In the genomic region with DNA sequence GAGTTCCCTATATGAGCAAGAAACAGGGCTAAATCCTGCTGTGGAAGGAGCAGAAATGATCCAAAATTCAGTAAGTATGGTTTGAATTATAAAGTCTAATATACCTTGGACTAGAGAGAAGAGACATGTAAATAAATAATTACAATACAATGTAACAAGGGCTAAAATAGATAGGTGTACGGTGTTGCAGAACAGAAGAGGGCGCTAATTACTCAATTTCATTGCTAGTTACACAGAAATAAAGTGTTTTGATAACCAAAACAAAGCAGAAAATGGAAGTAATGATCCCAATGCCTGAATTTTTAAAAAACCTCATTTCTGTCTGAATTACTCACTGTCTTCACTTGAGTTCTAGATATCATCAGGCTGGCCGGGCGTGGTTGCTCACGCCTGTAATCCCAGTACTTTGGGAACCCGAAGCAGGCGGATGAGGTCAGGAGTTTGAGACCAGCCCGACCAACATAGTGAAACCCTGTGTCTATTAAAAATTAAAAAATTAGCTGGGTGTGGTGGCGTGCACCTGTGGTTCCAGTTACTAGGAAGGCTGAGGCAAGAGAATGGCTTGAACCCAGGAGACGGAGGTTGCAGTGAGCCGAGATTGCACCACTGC, we compare ENCODE assay signal across 8 cellular contexts. TPM values are rescaled to one million over a fixed set of nuclear protein-coding genes. Genes with fewer than 3 reads are reported as not detected.
A peak's percentile ranks its signal among the peaks of the same experiment; 100 is the strongest.
DNase-seq lines count a peak whose midpoint lies in the region; ATAC-seq and TF ChIP-seq lines count a peak whose summit lies in the region.
"Had no signal": no experiment of that assay in that cellular context is flagged by ENCODE, and none has a peak within 500 bp of the region (broad histone marks: within the 10 kb centered on the region; RNA-seq: fewer than 3 reads in every experiment).

No MANE protein-coding gene starts in this region.

- peak; percentile 78 for TF ChIP-seq CTCF in Panc1 (IDR thresholded peaks at IDR 0.05)
- peak; percentile 78 for TF ChIP-seq CTCF in foreskin keratinocyte (conservative IDR thresholded peaks at IDR 0.05)

- H3K27ac ChIP-seq in Panc1 (ENCODE audit: low read length): no peak overlapping the region
- no peak overlapping the region for H3K27ac ChIP-seq in foreskin keratinocyte

- intact Hi-C loops in Panc1 (cut with micrococcal nuclease; ENCODE audit: unreplicated experiment): loop anchor here (1.0 kb wide), 1 partner anchor 107 kb away; no protein-coding TSS in a partner anchor
- intact Hi-C loops in activated T-helper 1 cell treated with anti-CD3 and anti-CD28 coated beads, Interleukin-12 subunit alpha, Interleukin-12 subunit beta, Interleukin-2, Interleukin-4 antibody, amounts not matched to agents 30 ng/mL and 10 ng/mL and 1 ng/mL, durations not matched to agents 14 hours and 24 hours and 36 hours (cut with micrococcal nuclease): no loop called here

- in situ Hi-C loops in Panc1 (cut with HindIII; ENCODE audit: low pct_unique_long_range_greater_than_20kb, low sequenced_read_pairs): no loop called here

- H3K4me1 ChIP-seq in Panc1 (ENCODE audit: control insufficient read depth, insufficient read depth, low read length) (no peaks in the 10 kb centered on the region), foreskin keratinocyte (no peaks in the 10 kb centered on the region)

- BruUV-seq in Panc1 (replicated peaks; lab: Mats Ljungman, UMichigan): no TSS peak

- H3K9me3 Mint-ChIP-seq in activated T-helper 1 cell treated with anti-CD3 and anti-CD28 coated beads, Interleukin-12 subunit alpha, Interleukin-12 subunit beta, Interleukin-2, Interleukin-4 antibody, amounts not matched to agents 30 ng/mL and 10 ng/mL and 1 ng/mL, durations not matched to agents 14 hours and 24 hours and 36 hours: no peaks in the 10 kb centered on the region
- H3K9me3 Mint-ChIP-seq: naive thymus-derived CD8-positive, alpha-beta T cell had no signal

- no peaks in the 10 kb centered on the region for H3K36me3 ChIP-seq in Panc1 (ENCODE audit: control insufficient read depth, insufficient read depth, low read length)

- no peaks in the 10 kb centered on the region for H3K36me3 Mint-ChIP-seq in activated T-helper 1 cell treated with anti-CD3 and anti-CD28 coated beads, Interleukin-12 subunit alpha, Interleukin-12 subunit beta, Interleukin-2, Interleukin-4 antibody, amounts not matched to agents 30 ng/mL and 10 ng/mL and 1 ng/mL, durations not matched to agents 14 hours and 24 hours and 36 hours (ENCODE audit: low read depth)

- ATAC-seq in HG03442 (IDR thresholded peaks at IDR 0.05; ENCODE audit: unreplicated experiment) (peak; percentile 45), Panc1 (peak; percentile 81), foreskin keratinocyte (peak; percentile 69)
- ATAC-seq: naive thymus-derived CD8-positive, alpha-beta T cell had no signal

- H3K27me3 ChIP-seq in Panc1 (ENCODE audit: control insufficient read depth, insufficient read depth, low read length): peaks cover 2% of the 10 kb centered on the region; the same call in 1 of the 2 replicates
- H3K27me3 ChIP-seq in foreskin keratinocyte: peaks cover 9% of the 10 kb centered on the region

- no peak overlapping the region for H3K4me3 ChIP-seq in Panc1 (ENCODE audit: low read depth in 2 of 2, low read length in 2 of 2)

- H3K9me3 ChIP-seq in Panc1 (ENCODE audit: control insufficient read depth, insufficient read depth, low read depth, low read length): no peaks in the 10 kb centered on the region

- POLR2A ChIA-PET in Panc1 (lab: Charles Lee): no interaction called here

- H3K4me3 Mint-ChIP-seq in activated T-helper 1 cell treated with anti-CD3 and anti-CD28 coated beads, Interleukin-12 subunit alpha, Interleukin-12 subunit beta, Interleukin-2, Interleukin-4 antibody, amounts not matched to agents 30 ng/mL and 10 ng/mL and 1 ng/mL, durations not matched to agents 14 hours and 24 hours and 36 hours: no peak overlapping the region
- H3K4me3 Mint-ChIP-seq: naive thymus-derived CD8-positive, alpha-beta T cell had no signal

- H3K27me3 Mint-ChIP-seq in activated T-helper 1 cell treated with anti-CD3 and anti-CD28 coated beads, Interleukin-12 subunit alpha, Interleukin-12 subunit beta, Interleukin-2, Interleukin-4 antibody, amounts not matched to agents 30 ng/mL and 10 ng/mL and 1 ng/mL, durations not matched to agents 14 hours and 24 hours and 36 hours (ENCODE audit: insufficient read depth): peaks cover 9% of the 10 kb centered on the region

- CTCF ChIA-PET in Panc1 (lab: Charles Lee): no interaction called here

- peak; percentile 28 for DNase-seq in GDM1 (lab: John Stamatoyannopoulos, UW)
- DNase-seq in Panc1 (ENCODE audit: low read depth, low spot score): no peak
- peak in 1 of 2 donors; percentile 31 for DNase-seq in foreskin keratinocyte
- DNase-seq in medulla oblongata (ENCODE audit: extremely low spot score): no peak
- no peak for DNase-seq in activated T-helper 1 cell treated with anti-CD3 and anti-CD28 coated beads, Interleukin-12 subunit alpha, Interleukin-12 subunit beta, Interleukin-2, Interleukin-4 antibody, amounts not matched to agents 30 ng/mL and 10 ng/mL and 1 ng/mL, durations not matched to agents 14 hours and 24 hours and 36 hours (ENCODE audit: low spot score)
- no peak for DNase-seq in GM19240 (ENCODE audit: insufficient read length, low spot score)

- H3K4me1 Mint-ChIP-seq in activated T-helper 1 cell treated with anti-CD3 and anti-CD28 coated beads, Interleukin-12 subunit alpha, Interleukin-12 subunit beta, Interleukin-2, Interleukin-4 antibody, amounts not matched to agents 30 ng/mL and 10 ng/mL and 1 ng/mL, durations not matched to agents 14 hours and 24 hours and 36 hours (ENCODE audit: low read depth): no peaks in the 10 kb centered on the region
- H3K4me1 Mint-ChIP-seq: naive thymus-derived CD8-positive, alpha-beta T cell had no signal

- no peak overlapping the region for H3K27ac Mint-ChIP-seq in activated T-helper 1 cell treated with anti-CD3 and anti-CD28 coated beads, Interleukin-12 subunit alpha, Interleukin-12 subunit beta, Interleukin-2, Interleukin-4 antibody, amounts not matched to agents 30 ng/mL and 10 ng/mL and 1 ng/mL, durations not matched to agents 14 hours and 24 hours and 36 hours

RNA-seq across cellular contexts. Expression of gene PLCH1, which starts 8.3 kb away (rescaled TPM):
- 0.03 TPM for total RNA-seq in Panc1 (2021; ENCODE audit: unreplicated experiment)
- polyA plus RNA-seq in Panc1 (2012; ENCODE audit: insufficient read length): not detected
- 0.10 and 0.14 TPM in 2 replicates for total RNA-seq in foreskin keratinocyte
- 0.02 and 0.03 TPM in 2 replicates for polyA plus RNA-seq in foreskin keratinocyte
- total RNA-seq in activated T-helper 1 cell treated with anti-CD3 and anti-CD28 coated beads, Interleukin-12 subunit alpha, Interleukin-12 subunit beta, Interleukin-2, Interleukin-4 antibody, amounts not matched to agents 30 ng/mL and 10 ng/mL and 1 ng/mL, durations not matched to agents 14 hours and 24 hours and 36 hours: 0.10 and 0.16 TPM in 2 replicates
- total RNA-seq: naive thymus-derived CD8-positive, alpha-beta T cell had no signal
- polyA plus RNA-seq: naive thymus-derived CD8-positive, alpha-beta T cell had no signal

RNA-seq across cellular contexts. Expression of gene C3orf33, which starts 52.9 kb away (rescaled TPM):
- total RNA-seq in Panc1 (2021; ENCODE audit: unreplicated experiment): 3.2 TPM
- 2.5 TPM for polyA plus RNA-seq in Panc1 (2012; ENCODE audit: insufficient read length)
- total RNA-seq in foreskin keratinocyte: 2.0 and 2.6 TPM in 2 replicates
- 2.5 TPM in 2 replicates for polyA plus RNA-seq in foreskin keratinocyte
- total RNA-seq in activated T-helper 1 cell treated with anti-CD3 and anti-CD28 coated beads, Interleukin-12 subunit alpha, Interleukin-12 subunit beta, Interleukin-2, Interleukin-4 antibody, amounts not matched to agents 30 ng/mL and 10 ng/mL and 1 ng/mL, durations not matched to agents 14 hours and 24 hours and 36 hours: 1.9 and 2.0 TPM in 2 replicates
